ENCODE assay signal across 21 cellular contexts in genomic region chrX:14660970-14661369, GRCh38.
"Had no signal": no experiment of that assay in that cellular context is flagged by ENCODE, and none has a peak within 500 bp of the region (broad histone marks: within the 10 kb centered on the region; RNA-seq: fewer than 3 reads in every experiment).

No MANE protein-coding gene starts in this region.

- DNase-seq: dorsolateral prefrontal cortex; effector CD4-positive, alpha-beta T cell; hypothalamus; immature natural killer cell; islet precursor cell; kidney glomerular epithelial cell; left ventricle myocardium superior; lower lobe of right lung; naive B cell; stimulated activated CD4-positive, alpha-beta T cell treated with anti-CD3 and anti-CD28 coated beads, Interleukin-4, amount 100 ng/mL, for 4 hours; stimulated activated naive CD8-positive, alpha-beta T cell treated with anti-CD3 and anti-CD28 coated beads, Interleukin-15, Interleukin-2, amounts not matched to agents 100 U/mL and 50 U/mL, for 24 hours; substantia nigra; testis; tibial artery had no signal

- H3K27ac ChIP-seq: dorsolateral prefrontal cortex, lower lobe of right lung, neutrophil, parathyroid adenoma, testis, tibial artery had no signal

- FAIRE-seq: frontal cortex, urothelium cell line had no signal

- H3K27me3 ChIP-seq: neutrophil, testis, tibial artery had no signal

- H3K9me3 ChIP-seq: lower lobe of right lung, neutrophil, testis, tibial artery had no signal

- H3K4me1 ChIP-seq: lower lobe of right lung, parathyroid adenoma, testis, tibial artery had no signal

- H3K4me3 ChIP-seq: dorsolateral prefrontal cortex, lower lobe of right lung, testis, tibial artery had no signal

- ATAC-seq: left ventricle myocardium superior; lower lobe of right lung; natural killer cell treated with Interleukin-12 subunit alpha and Interleukin-12 subunit beta and Interleukin-15 and Interleukin-18, amount 100 ng/mL, for 72 hours; sciatic nerve; stimulated activated memory B cell treated with anti-CD40 and anti-IgM and Interleukin-4, amounts not matched to agents 10 μg/mL and 1 μg/mL and 100 μg/mL, for 72 hours; stimulated activated naive CD8-positive, alpha-beta T cell treated with anti-CD3 and anti-CD28 coated beads, Interleukin-15, Interleukin-2, amounts not matched to agents 100 U/mL and 50 U/mL, for 24 hours had no signal

- H3K36me3 ChIP-seq: lower lobe of right lung, neutrophil, tibial artery had no signal
